ENCODE assay signal across 12 cellular contexts in genomic region chr1:160474392-160475242, GRCh38. TPM values are rescaled to one million over a fixed set of nuclear protein-coding genes. Genes with fewer than 3 reads are reported as not detected.
DNase-seq lines count a peak whose midpoint lies in the region; ATAC-seq, FAIRE-seq and TF ChIP-seq lines count a peak whose summit lies in the region.
"Had no signal": no experiment of that assay in that cellular context is flagged by ENCODE, and none has a peak within 500 bp of the region (broad histone marks: within the 10 kb centered on the region; RNA-seq: fewer than 3 reads in every experiment).

No MANE protein-coding gene starts in this region.

- 87 to 93% methylated on average over 1 of the region's 1 CpG for WGBS in pancreas, 2 donors

- H3K4me3 ChIP-seq in Loucy (ENCODE audit: low read length, poor library complexity, severe bottlenecking) (no peak overlapping the region), pancreas (no peak overlapping the region), gastrocnemius medialis (no peak overlapping the region)
- H3K4me3 ChIP-seq: adrenal gland had no signal

- no peaks in the 10 kb centered on the region for H3K79me2 ChIP-seq in Loucy (ENCODE audit: insufficient read depth, low read length)

- H3K36me3 ChIP-seq in Loucy (ENCODE audit: insufficient read depth, low read length) (no peaks in the 10 kb centered on the region), pancreas (no peaks in the 10 kb centered on the region), gastrocnemius medialis (no peaks in the 10 kb centered on the region)
- H3K36me3 ChIP-seq: adrenal gland had no signal

- peak; percentile 49 for DNase-seq in activated naive CD4-positive, alpha-beta T cell treated with anti-CD3 and anti-CD28 coated beads for 36 hours
- DNase-seq in activated naive CD4-positive, alpha-beta T cell treated with anti-CD3 and anti-CD28 coated beads, Interleukin-2, amount 50 U/mL, for 16 hours = no peak
- no peak for DNase-seq in pancreas
- DNase-seq in gastrocnemius medialis = no peak
- no peak for DNase-seq in NCI-H510A (lab: John Stamatoyannopoulos, UW)
- DNase-seq: adrenal gland, cortex of kidney, DMS79, posterior cingulate gyrus had no signal

- no peak overlapping the region for H2AFZ ChIP-seq in Loucy (ENCODE audit: low read length)

- H3K27me3 Mint-ChIP-seq in activated naive CD4-positive, alpha-beta T cell treated with anti-CD3 and anti-CD28 coated beads for 36 hours (ENCODE audit: low read depth) = no peaks in the 10 kb centered on the region
- H3K27me3 Mint-ChIP-seq in stimulated activated memory B cell treated with anti-CD40 and anti-IgM and Interleukin-4, amounts not matched to agents 10 μg/mL and 1 μg/mL and 100 μg/mL, for 72 hours = no peaks in the 10 kb centered on the region

- H3K4me1 ChIP-seq in Loucy (ENCODE audit: insufficient read depth, low read length, poor library complexity, severe bottlenecking) = peaks cover 23% of the 10 kb centered on the region
- H3K4me1 ChIP-seq in pancreas = no peaks in the 10 kb centered on the region
- H3K4me1 ChIP-seq in gastrocnemius medialis = no peaks in the 10 kb centered on the region
- H3K4me1 ChIP-seq: adrenal gland had no signal

- intact Hi-C loops in activated naive CD4-positive, alpha-beta T cell treated with anti-CD3 and anti-CD28 coated beads for 36 hours (cut with micrococcal nuclease) = loop anchor here (2.0 to 5.0 kb wide), 2 partner anchors 190 to 212 kb away; partner anchors contain the start of gene DCAF8
- intact Hi-C loops in pancreas (cut with DNase I) = no loop called here
- intact Hi-C loops in gastrocnemius medialis (cut with DNase I; ENCODE audit: low total_unique reads) = no loop called here

- H3K27ac ChIP-seq in pancreas (no peak overlapping the region), gastrocnemius medialis (no peak overlapping the region)
- H3K27ac ChIP-seq: adrenal gland had no signal

- no peak overlapping the region for H3K4me3 Mint-ChIP-seq in activated naive CD4-positive, alpha-beta T cell treated with anti-CD3 and anti-CD28 coated beads for 36 hours
- H3K4me3 Mint-ChIP-seq in stimulated activated memory B cell treated with anti-CD40 and anti-IgM and Interleukin-4, amounts not matched to agents 10 μg/mL and 1 μg/mL and 100 μg/mL, for 72 hours = no peak overlapping the region

- H3K4me1 Mint-ChIP-seq in activated naive CD4-positive, alpha-beta T cell treated with anti-CD3 and anti-CD28 coated beads for 36 hours (ENCODE audit: low read depth) = no peaks in the 10 kb centered on the region
- H3K4me1 Mint-ChIP-seq in stimulated activated memory B cell treated with anti-CD40 and anti-IgM and Interleukin-4, amounts not matched to agents 10 μg/mL and 1 μg/mL and 100 μg/mL, for 72 hours = peaks cover 17% of the 10 kb centered on the region

- no peaks in the 10 kb centered on the region for H4K20me1 ChIP-seq in Loucy (ENCODE audit: insufficient read depth, low read length, poor library complexity, severe bottlenecking)

- TF ChIP-seq POLR2A in gastrocnemius medialis (IDR thresholded peaks at IDR 0.05) = no peak

- no peak overlapping the region for H3K9ac ChIP-seq in Loucy (ENCODE audit: low read depth, low read length, poor library complexity, severe bottlenecking)

- no peaks in the 10 kb centered on the region for H3K9me2 ChIP-seq in Loucy (replicated peaks; ENCODE audit: low read depth, low read length)

- TF ChIP-seq CTCF in Loucy (conservative IDR thresholded peaks at IDR 0.05; ENCODE audit: low read length) (no peak), pancreas (IDR thresholded peaks at IDR 0.05) (no peak), gastrocnemius medialis (IDR thresholded peaks at IDR 0.05 in 4 of 5, conservative IDR thresholded peaks at IDR 0.05 in 1 of 5) (no peak)

- H3K4me2 ChIP-seq in Loucy (ENCODE audit: low read depth, low read length, poor library complexity, severe bottlenecking) = peak overlapping the region; percentile 10

- in situ Hi-C loops in gastrocnemius medialis (cut with MboI; ENCODE audit: low sequenced_read_pairs in 4 of 4) = no loop called here

- H3K9me3 Mint-ChIP-seq in activated naive CD4-positive, alpha-beta T cell treated with anti-CD3 and anti-CD28 coated beads for 36 hours = peaks cover 10% of the 10 kb centered on the region
- peaks cover 9% of the 10 kb centered on the region for H3K9me3 Mint-ChIP-seq in stimulated activated memory B cell treated with anti-CD40 and anti-IgM and Interleukin-4, amounts not matched to agents 10 μg/mL and 1 μg/mL and 100 μg/mL, for 72 hours

- no peaks in the 10 kb centered on the region for H3F3A ChIP-seq in Loucy (ENCODE audit: low read depth)

- FAIRE-seq in pancreas (lab: Jason Lieb, UNC) = no peak

- ATAC-seq in HG02610 (IDR thresholded peaks at IDR 0.05; ENCODE audit: unreplicated experiment) = peak; percentile 87
- peak; percentile 97 for ATAC-seq in stimulated activated memory B cell treated with anti-CD40 and anti-IgM and Interleukin-4, amounts not matched to agents 10 μg/mL and 1 μg/mL and 100 μg/mL, for 72 hours
- no peak for ATAC-seq in pancreas
- ATAC-seq in gastrocnemius medialis = no peak

- H3K27me3 ChIP-seq in Loucy (ENCODE audit: insufficient read depth, low read length, poor library complexity, severe bottlenecking) (no peaks in the 10 kb centered on the region), pancreas (no peaks in the 10 kb centered on the region), gastrocnemius medialis (peaks cover 0 to 2% (median 0%) of the 10 kb centered on the region in 3 donors)
- H3K27me3 ChIP-seq: adrenal gland had no signal

- no peak overlapping the region for H3K27ac Mint-ChIP-seq in activated naive CD4-positive, alpha-beta T cell treated with anti-CD3 and anti-CD28 coated beads for 36 hours
- H3K27ac Mint-ChIP-seq in stimulated activated memory B cell treated with anti-CD40 and anti-IgM and Interleukin-4, amounts not matched to agents 10 μg/mL and 1 μg/mL and 100 μg/mL, for 72 hours = no peak overlapping the region

- H3K36me3 Mint-ChIP-seq in activated naive CD4-positive, alpha-beta T cell treated with anti-CD3 and anti-CD28 coated beads for 36 hours (ENCODE audit: low read depth) = peaks cover 5% of the 10 kb centered on the region
- H3K36me3 Mint-ChIP-seq in stimulated activated memory B cell treated with anti-CD40 and anti-IgM and Interleukin-4, amounts not matched to agents 10 μg/mL and 1 μg/mL and 100 μg/mL, for 72 hours = peaks cover under 1% of the 10 kb centered on the region

- H3K9me3 ChIP-seq in Loucy (ENCODE audit: insufficient read depth, low read depth, low read length) (no peaks in the 10 kb centered on the region), pancreas (no peaks in the 10 kb centered on the region), gastrocnemius medialis (no peaks in the 10 kb centered on the region)
- H3K9me3 ChIP-seq: adrenal gland had no signal

- CTCF ChIA-PET in activated naive CD4-positive, alpha-beta T cell treated with anti-CD3 and anti-CD28 coated beads for 36 hours (lab: Charles Lee) = interaction anchor here (0.6 to 1.7 kb wide), 5 partner anchors 9 to 267 kb away, joined by 3 to 6 read pairs (median 4); no protein-coding TSS in a partner anchor

RNA-seq across cellular contexts. Expression of gene SLAMF6, which starts 48.4 kb away (rescaled TPM):
- 10 to 100 TPM; 55.0 to 55.5 TPM for total RNA-seq in activated naive CD4-positive, alpha-beta T cell treated with anti-CD3 and anti-CD28 coated beads for 36 hours
- total RNA-seq in pancreas (under 1 TPM; 0.04 to 0.81 (median 0.26) TPM), gastrocnemius medialis (1 to 10 TPM in 1 of 4 donors, under 1 TPM in 1, not detected in 2; 0.19 to 2.3 TPM)
- under 1 TPM; 0.07 to 0.11 TPM for polyA plus RNA-seq in pancreas

Comparison
In these comparisons a context has a peak if more than half of its experiments do, and no peak if none do; other contexts are left out.
1. ATAC-seq: peak in HG02610 (single experiment) and stimulated activated memory B cell treated with anti-CD40 and anti-IgM and Interleukin-4, amounts not matched to agents 10 μg/mL and 1 μg/mL and 100 μg/mL, for 72 hours (single experiment); none in pancreas (0 of 4) and gastrocnemius medialis (0 of 2).
2. RNA of gene SLAMF6, which starts 48.4 kb away (total RNA-seq): 55.0 to 55.5 TPM in activated naive CD4-positive, alpha-beta T cell treated with anti-CD3 and anti-CD28 coated beads for 36 hours; 0.04 to 0.81 TPM in pancreas and 0.19 to 2.3 TPM in gastrocnemius medialis; every median in the first group is over 10 times any median in the second.